ENCODE assay signal across 10 cellular contexts in genomic region chr7:106552645-106553445, GRCh38.
DNase-seq lines count a peak whose midpoint lies in the region; ATAC-seq and TF ChIP-seq lines count a peak whose summit lies in the region.
"Had no signal": no experiment of that assay in that cellular context is flagged by ENCODE, and none has a peak within 500 bp of the region (broad histone marks: within the 10 kb centered on the region; RNA-seq: fewer than 3 reads in every experiment).

No MANE protein-coding gene starts in this region.

- H3K4me3 Mint-ChIP-seq in activated CD4-positive, alpha-beta T cell treated with anti-CD3 and anti-CD28 coated beads, Interleukin-2, amount 10 ng/mL, durations not matched to agents 7 days and 5 days = no peak overlapping the region

- intact Hi-C loops in lower lobe of right lung (cut with DNase I) = no loop called here

- no peak for DNase-seq in lower lobe of right lung
- no peak for DNase-seq in SW 1271 (lab: John Stamatoyannopoulos, UW)
- no peak for DNase-seq in A172 (ENCODE audit: low spot score)
- no peak for DNase-seq in NK-92 (lab: John Stamatoyannopoulos, UW; ENCODE audit: unreplicated experiment)
- DNase-seq in activated CD4-positive, alpha-beta T cell treated with anti-CD3 and anti-CD28 coated beads, Interleukin-2, amount 10 ng/mL, durations not matched to agents 7 days and 5 days = no peak

- no peaks in the 10 kb centered on the region for H3K36me3 Mint-ChIP-seq in activated CD4-positive, alpha-beta T cell treated with anti-CD3 and anti-CD28 coated beads, Interleukin-2, amount 10 ng/mL, durations not matched to agents 7 days and 5 days (ENCODE audit: low read depth)

- CTCF ChIA-PET in activated CD4-positive, alpha-beta T cell treated with anti-CD3 and anti-CD28 coated beads, Interleukin-2, amount 10 ng/mL, durations not matched to agents 7 days and 5 days (lab: Charles Lee) = interaction anchor here (0.8 to 1.1 kb wide), 2 partner anchors 10 to 352 kb away, joined by 3 to 4 read pairs; no protein-coding TSS in a partner anchor

- H3K27ac Mint-ChIP-seq in activated CD4-positive, alpha-beta T cell treated with anti-CD3 and anti-CD28 coated beads, Interleukin-2, amount 10 ng/mL, durations not matched to agents 7 days and 5 days = no peak overlapping the region

- H3K36me3 ChIP-seq in lower lobe of right lung = no peaks in the 10 kb centered on the region
- H3K36me3 ChIP-seq: upper lobe of left lung had no signal

- H3K27me3 ChIP-seq in lower lobe of right lung (ENCODE audit: low read depth) = no peaks in the 10 kb centered on the region
- H3K27me3 ChIP-seq: upper lobe of left lung had no signal

- no peaks in the 10 kb centered on the region for H3K4me1 ChIP-seq in lower lobe of right lung
- H3K4me1 ChIP-seq: upper lobe of left lung had no signal

- no peaks in the 10 kb centered on the region for H3K9me3 Mint-ChIP-seq in activated CD4-positive, alpha-beta T cell treated with anti-CD3 and anti-CD28 coated beads, Interleukin-2, amount 10 ng/mL, durations not matched to agents 7 days and 5 days

- no peak for TF ChIP-seq CTCF in lower lobe of right lung (IDR thresholded peaks at IDR 0.05)

- H3K4me3 ChIP-seq in lower lobe of right lung = no peak overlapping the region
- H3K4me3 ChIP-seq: skin epidermis, upper lobe of left lung had no signal

- POLR2A ChIA-PET in activated CD4-positive, alpha-beta T cell treated with anti-CD3 and anti-CD28 coated beads, Interleukin-2, amount 10 ng/mL, durations not matched to agents 7 days and 5 days (lab: Charles Lee) = no interaction called here

- H3K9me3 ChIP-seq in lower lobe of right lung = no peaks in the 10 kb centered on the region
- H3K9me3 ChIP-seq: upper lobe of left lung had no signal

- no peak overlapping the region for H3K27ac ChIP-seq in lower lobe of right lung

- no peaks in the 10 kb centered on the region for H3K4me1 Mint-ChIP-seq in activated CD4-positive, alpha-beta T cell treated with anti-CD3 and anti-CD28 coated beads, Interleukin-2, amount 10 ng/mL, durations not matched to agents 7 days and 5 days

- peak; percentile 97 for ATAC-seq in GM18858 (IDR thresholded peaks at IDR 0.05; ENCODE audit: unreplicated experiment)
- peak; percentile 99 for ATAC-seq in GM21723 (IDR thresholded peaks at IDR 0.05; ENCODE audit: unreplicated experiment)
- peak; percentile 97 for ATAC-seq in HG03520 (IDR thresholded peaks at IDR 0.05; ENCODE audit: unreplicated experiment)
- ATAC-seq in lower lobe of right lung = peak; percentile 59 to 79

- no peaks in the 10 kb centered on the region for H3K27me3 Mint-ChIP-seq in activated CD4-positive, alpha-beta T cell treated with anti-CD3 and anti-CD28 coated beads, Interleukin-2, amount 10 ng/mL, durations not matched to agents 7 days and 5 days
